22 cellular contexts compared by ENCODE assay signal in genomic region chr17:76386966-76387765, GRCh38. TPM values are rescaled to one million over a fixed set of nuclear protein-coding genes. Genes with fewer than 3 reads are reported as not detected.
DNase-seq lines count a peak whose midpoint lies in the region; ATAC-seq, FAIRE-seq and TF ChIP-seq lines count a peak whose summit lies in the region.
"Had no signal": no experiment of that assay in that cellular context is flagged by ENCODE, and none has a peak within 500 bp of the region (broad histone marks: within the 10 kb centered on the region; RNA-seq: fewer than 3 reads in every experiment).

No MANE protein-coding gene starts in this region.

- no TSS peak for BruUV-seq in K562 (replicated peaks; lab: Mats Ljungman, UMichigan)

- H3K27ac ChIP-seq in K562 (ENCODE audit: extremely low read depth, low read depth, low read length) (no peak overlapping the region), osteoblast (ENCODE audit: low read depth, low read length) (peak overlapping the region; percentile 97)
- H3K27ac ChIP-seq: Peyer's patch had no signal

- H3K27me3 ChIP-seq in K562 (ENCODE audit: control insufficient read depth in 2 of 2, insufficient read depth in 2 of 2, low read length in 2 of 2) (no peaks in the 10 kb centered on the region), osteoblast (ENCODE audit: insufficient read depth, low read length) (no peaks in the 10 kb centered on the region)
- H3K27me3 ChIP-seq: Peyer's patch had no signal

- no peaks in the 10 kb centered on the region for H3K9me3 ChIP-seq in K562 (replicated peaks; ENCODE audit: control insufficient read depth, insufficient read depth, low read depth, low read length)
- no peaks in the 10 kb centered on the region for H3K9me3 ChIP-seq in osteoblast (ENCODE audit: low read depth, low read length)
- H3K9me3 ChIP-seq: A549, Peyer's patch had no signal

- peaks cover 14% of the 10 kb centered on the region for H3K4me1 Mint-ChIP-seq in activated naive CD4-positive, alpha-beta T cell treated with anti-CD3 and anti-CD28 coated beads, Interleukin-2, amount 50 U/mL, for 24 hours
- H3K4me1 Mint-ChIP-seq in HFFc6 (ENCODE audit: low read depth): peaks cover 20% of the 10 kb centered on the region

- peak overlapping the region; percentile 43 for H3K4me3 Mint-ChIP-seq in activated naive CD4-positive, alpha-beta T cell treated with anti-CD3 and anti-CD28 coated beads, Interleukin-2, amount 50 U/mL, for 24 hours
- H3K4me3 Mint-ChIP-seq in HFFc6: peak overlapping the region; percentile 88

- ATAC-seq in K562 (no peak), HG02885 (IDR thresholded peaks at IDR 0.05; ENCODE audit: poor library complexity, unreplicated experiment) (no peak), GM21825 (IDR thresholded peaks at IDR 0.05; ENCODE audit: unreplicated experiment) (no peak)
- ATAC-seq: A549, left ventricle myocardium superior had no signal

- WGBS in K562 (ENCODE audit: insufficient coverage, low coverage, missing lambda C conversion rate): 97% methylated on average over 28 of the region's 31 CpGs

- H3K36me3 Mint-ChIP-seq in activated naive CD4-positive, alpha-beta T cell treated with anti-CD3 and anti-CD28 coated beads, Interleukin-2, amount 50 U/mL, for 24 hours: peaks cover 1% of the 10 kb centered on the region
- H3K36me3 Mint-ChIP-seq in HFFc6 (ENCODE audit: low read depth): peaks cover 18% of the 10 kb centered on the region
- H3K36me3 Mint-ChIP-seq: immature natural killer cell had no signal

- H3K9me3 Mint-ChIP-seq in activated naive CD4-positive, alpha-beta T cell treated with anti-CD3 and anti-CD28 coated beads, Interleukin-2, amount 50 U/mL, for 24 hours: no peaks in the 10 kb centered on the region
- no peaks in the 10 kb centered on the region; the same call in 1 of the 2 replicates for H3K9me3 Mint-ChIP-seq in HFFc6
- H3K9me3 Mint-ChIP-seq: immature natural killer cell had no signal

- peak overlapping the region in 1 of 2 experiments; percentile 96; a peak in 2 of 4 replicates for H3K9ac ChIP-seq in K562 (ENCODE audit: insufficient read depth in 1 of 2, low read depth in 2 of 2, low read length in 2 of 2)

- no peak for TF ChIP-seq EP300 in K562 (IDR thresholded peaks at IDR 0.05; ENCODE audit: low read length)

- H4K20me1 ChIP-seq in K562 (replicated peaks; ENCODE audit: control insufficient read depth, insufficient read depth, low read length) (no peaks in the 10 kb centered on the region), osteoblast (ENCODE audit: insufficient read depth, low read length) (peaks cover 30% of the 10 kb centered on the region)

- intact Hi-C loops in K562 (cut with micrococcal nuclease): no loop called here

- TF ChIP-seq RAD21 in K562 (CRISPR knock-in tag; conservative IDR thresholded peaks at IDR 0.05 in 1 of 2, IDR thresholded peaks at IDR 0.05 in 1 of 2): no peak

- no peak for DNase-seq in activated naive CD4-positive, alpha-beta T cell (lab: John Stamatoyannopoulos, UW)
- DNase-seq in HFFc6 (no peak), K562 (ENCODE audit: extremely low read depth in 1 of 4, low spot score in 3 of 4) (peak in 1 of 4 experiments; percentile 21), osteoblast (ENCODE audit: insufficient read length, low spot score, missing footprints) (peak; percentile 76), ureter (ENCODE audit: low spot score) (no peak)
- DNase-seq: activated CD4-positive, CD25-positive, alpha-beta regulatory T cell treated with anti-CD3 and anti-CD28 coated beads, Interleukin-2, amount 50 U/mL, for 72 hours; cortex of kidney; immature natural killer cell; left ventricle myocardium superior; NCI-H1105; NCI-H2081 treated with DMSO at 0.1 percent for 48 hours; NCI-H510A; NK-92 treated with Interleukin-12 subunit alpha and Interleukin-12 subunit beta, amount 100 ng/mL, for 24 hours had no signal

- in situ Hi-C loops in K562 (cut with MboI): no loop called here

- no peak overlapping the region for H3K27ac Mint-ChIP-seq in activated naive CD4-positive, alpha-beta T cell treated with anti-CD3 and anti-CD28 coated beads, Interleukin-2, amount 50 U/mL, for 24 hours
- H3K27ac Mint-ChIP-seq in HFFc6: peak overlapping the region; percentile 87
- H3K27ac Mint-ChIP-seq: CD14-positive monocyte, immature natural killer cell had no signal

- no peaks in the 10 kb centered on the region for H3K27me3 Mint-ChIP-seq in activated naive CD4-positive, alpha-beta T cell treated with anti-CD3 and anti-CD28 coated beads, Interleukin-2, amount 50 U/mL, for 24 hours
- H3K27me3 Mint-ChIP-seq in HFFc6 (ENCODE audit: insufficient read depth): peaks cover 29% of the 10 kb centered on the region

- FAIRE-seq in K562 (lab: Jason Lieb, UNC): no peak
- FAIRE-seq: A549, bronchial epithelial cell, endometrium, H54 had no signal

- no peak for TF ChIP-seq CTCF in HFFc6 (IDR thresholded peaks at IDR 0.05)
- no peak for TF ChIP-seq CTCF in K562 (IDR thresholded peaks at IDR 0.05 in 2 of 3, conservative IDR thresholded peaks at IDR 0.05 in 1 of 3; ENCODE audit: insufficient read depth in 2 of 3, low read depth in 1 of 3, low read length in 3 of 3)
- TF ChIP-seq CTCF in osteoblast (IDR thresholded peaks at IDR 0.05; ENCODE audit: extremely low read depth, low read depth, low read length): no peak

- CTCF ChIA-PET in K562 (lab: Yijun Ruan, JAX; ENCODE audit: low intra/inter-chr PET ratio): interaction anchor here (0.6 to 0.7 kb wide), 2 partner anchors 11 to 83 kb away, joined by 3 read pairs; no protein-coding TSS in a partner anchor

- TF ChIP-seq POLR2A in K562 (conservative IDR thresholded peaks at IDR 0.05): no peak; the same call in 1 of the 2 replicates

- H2AFZ ChIP-seq in K562 (ENCODE audit: low read depth, low read length): no peak overlapping the region
- no peak overlapping the region for H2AFZ ChIP-seq in osteoblast (ENCODE audit: low read length)

- H3K9me1 ChIP-seq in K562 (ENCODE audit: control insufficient read depth, insufficient read depth, low read length): no peaks in the 10 kb centered on the region

- POLR2A ChIA-PET in K562 (lab: Yijun Ruan, JAX): interaction anchor here (0.5 to 3.1 kb wide), 5 partner anchors 10 to 122 kb away, joined by 3 to 15 read pairs (median 8); partner anchors contain the start of gene UBALD2

- H3K36me3 ChIP-seq in K562 (ENCODE audit: control insufficient read depth, insufficient read depth, low read length) (peaks cover 51% of the 10 kb centered on the region; the same call in 2 of the 3 replicates), osteoblast (ENCODE audit: insufficient read depth, low read length) (peaks cover 25% of the 10 kb centered on the region)

- no peak overlapping the region for H3K4me3 ChIP-seq in K562
- H3K4me3 ChIP-seq in osteoblast (ENCODE audit: insufficient read depth, low read length): peak overlapping the region; percentile 90
- H3K4me3 ChIP-seq: A549 had no signal

- peaks cover 14 to 63% of the 10 kb centered on the region in 2 experiments for H3K4me1 ChIP-seq in K562 (replicated peaks in 1 of 2; ENCODE audit: control insufficient read depth in 2 of 2, insufficient read depth in 2 of 2, low read length in 2 of 2)
- peaks cover 29% of the 10 kb centered on the region for H3K4me1 ChIP-seq in osteoblast (ENCODE audit: insufficient read depth, low read length)

- peaks cover 37% of the 10 kb centered on the region for H3K79me2 ChIP-seq in K562 (ENCODE audit: control insufficient read depth, insufficient read depth, low read length)
- H3K79me2 ChIP-seq in osteoblast (ENCODE audit: insufficient read depth, low read length): peaks cover 36% of the 10 kb centered on the region

- H3K4me2 ChIP-seq in K562 (ENCODE audit: insufficient read depth, low read length) (peak overlapping the region; percentile 88; the same call in 1 of the 2 replicates), osteoblast (ENCODE audit: insufficient read depth, low read length) (peak overlapping the region; percentile 88)
- H3K4me2 ChIP-seq: A549 had no signal

RNA-seq across cellular contexts. Expression of gene SPHK1, which starts 2.8 kb away (rescaled TPM):
- total RNA-seq in HFFc6 (2021; fragmentation: NEBNext Ultra II Directional; extraction: Animal tissue kit (Norgen Biotek cat#: 25700)): 10 to 100 TPM; 53.9 to 68.1 (median 55.7) TPM
- 17.0 and 55.7 TPM in 2 replicates for total RNA-seq in K562 (2011; cell fraction: chromatin; rRNA removed; ENCODE audit: low replicate concordance)
- total RNA-seq in K562 (2011; cell fraction: nucleolus; rRNA removed): 66.3 and 72.5 TPM in 2 replicates
- total RNA-seq in K562 (2011; cell fraction: nucleoplasm; rRNA removed): 31.6 and 33.4 TPM in 2 replicates
- 60.3 and 69.6 TPM in 2 replicates for total RNA-seq in K562 (2014; rRNA removed)
- 5.6 and 8.0 TPM in 2 replicates for total RNA-seq in K562 (2014; rRNA removed; fragmentation: Illumina TruSeq; extraction: Trizol)
- total RNA-seq in K562 (2015; rRNA removed; fragmentation: Illumina TruSeq; extraction: Trizol): 14.1 and 14.9 TPM in 2 replicates
- 56.2 and 58.2 TPM in 2 replicates for total RNA-seq in K562 (2021)
- 20.2 and 21.6 TPM in 2 replicates for polyA plus RNA-seq in K562 (2011; rRNA removed)
- polyA plus RNA-seq in K562 (2011; cell fraction: cytosol; rRNA removed): 25.9 and 63.1 TPM in 2 replicates
- polyA plus RNA-seq in K562 (2011; cell fraction: nucleus; rRNA removed): 93.7 and 187 TPM in 2 replicates
- polyA plus RNA-seq in K562 (2012): 26.8 and 28.6 TPM in 2 replicates
- 14.5 and 25.0 TPM in 2 replicates for polyA plus RNA-seq in K562 (2014; fragmentation: Illumina TruSeq; extraction: Trizol)
- 1 to 10 TPM in 1 of 2 experiments, under 1 TPM in 1; 0.21 to 1.9 TPM for polyA plus RNA-seq in K562 (2014; fragmentation: Nextera tagmentation; extraction: Ambion mirVana)
- 45.3 and 51.4 TPM in 2 replicates for polyA plus RNA-seq in K562 (2014; rRNA removed)
- 3.0 and 8.2 TPM in 2 replicates for polyA minus RNA-seq in K562 (2011; rRNA and poly(A)+ RNA removed)
- polyA minus RNA-seq in K562 (2011; cell fraction: cytosol; rRNA and poly(A)+ RNA removed): 11.8 and 12.5 TPM in 2 replicates
- 19.1 and 19.3 TPM in 2 replicates for polyA minus RNA-seq in K562 (2011; cell fraction: nucleus; rRNA and poly(A)+ RNA removed)
- 112 and 142 TPM in 2 replicates for total RNA-seq in osteoblast
- total RNA-seq in ureter: 3.1 TPM

RNA-seq across cellular contexts. Expression of gene PRPSAP1, which starts 33.5 kb away (rescaled TPM):
- 10 to 100 TPM; 32.6 to 37.4 (median 35.1) TPM for total RNA-seq in HFFc6 (2021; fragmentation: NEBNext Ultra II Directional; extraction: Animal tissue kit (Norgen Biotek cat#: 25700))
- 154 and 205 TPM in 2 replicates for total RNA-seq in K562 (2011; cell fraction: chromatin; rRNA removed; ENCODE audit: low replicate concordance)
- 107 and 112 TPM in 2 replicates for total RNA-seq in K562 (2011; cell fraction: nucleolus; rRNA removed)
- total RNA-seq in K562 (2011; cell fraction: nucleoplasm; rRNA removed): 122 and 124 TPM in 2 replicates
- 18.6 and 21.9 TPM in 2 replicates for total RNA-seq in K562 (2014; rRNA removed)
- total RNA-seq in K562 (2014; rRNA removed; fragmentation: Illumina TruSeq; extraction: Trizol): 39.3 and 39.4 TPM in 2 replicates
- total RNA-seq in K562 (2015; rRNA removed; fragmentation: Illumina TruSeq; extraction: Trizol): 38.0 and 40.8 TPM in 2 replicates
- 65.8 and 70.8 TPM in 2 replicates for total RNA-seq in K562 (2021)
- 77.1 and 89.9 TPM in 2 replicates for polyA plus RNA-seq in K562 (2011; rRNA removed)
- polyA plus RNA-seq in K562 (2011; cell fraction: cytosol; rRNA removed): 42.1 and 76.8 TPM in 2 replicates
- 228 and 401 TPM in 2 replicates for polyA plus RNA-seq in K562 (2011; cell fraction: nucleus; rRNA removed)
- 50.3 and 72.3 TPM in 2 replicates for polyA plus RNA-seq in K562 (2012)
- 70.0 and 73.4 TPM in 2 replicates for polyA plus RNA-seq in K562 (2014; fragmentation: Illumina TruSeq; extraction: Trizol)
- 10 to 100 TPM; 21.9 to 31.9 TPM for polyA plus RNA-seq in K562 (2014; fragmentation: Nextera tagmentation; extraction: Ambion mirVana)
- 61.2 and 72.8 TPM in 2 replicates for polyA plus RNA-seq in K562 (2014; rRNA removed)
- polyA minus RNA-seq in K562 (2011; rRNA and poly(A)+ RNA removed): 63.9 and 65.4 TPM in 2 replicates
- polyA minus RNA-seq in K562 (2011; cell fraction: cytosol; rRNA and poly(A)+ RNA removed): 26.3 and 27.2 TPM in 2 replicates
- polyA minus RNA-seq in K562 (2011; cell fraction: nucleus; rRNA and poly(A)+ RNA removed): 30.6 and 71.0 TPM in 2 replicates
- total RNA-seq in osteoblast: 79.6 and 82.2 TPM in 2 replicates
- total RNA-seq in ureter: 40.1 TPM
